Comparison of ENCODE assay signal across 10 cellular contexts in the genomic region with DNA sequence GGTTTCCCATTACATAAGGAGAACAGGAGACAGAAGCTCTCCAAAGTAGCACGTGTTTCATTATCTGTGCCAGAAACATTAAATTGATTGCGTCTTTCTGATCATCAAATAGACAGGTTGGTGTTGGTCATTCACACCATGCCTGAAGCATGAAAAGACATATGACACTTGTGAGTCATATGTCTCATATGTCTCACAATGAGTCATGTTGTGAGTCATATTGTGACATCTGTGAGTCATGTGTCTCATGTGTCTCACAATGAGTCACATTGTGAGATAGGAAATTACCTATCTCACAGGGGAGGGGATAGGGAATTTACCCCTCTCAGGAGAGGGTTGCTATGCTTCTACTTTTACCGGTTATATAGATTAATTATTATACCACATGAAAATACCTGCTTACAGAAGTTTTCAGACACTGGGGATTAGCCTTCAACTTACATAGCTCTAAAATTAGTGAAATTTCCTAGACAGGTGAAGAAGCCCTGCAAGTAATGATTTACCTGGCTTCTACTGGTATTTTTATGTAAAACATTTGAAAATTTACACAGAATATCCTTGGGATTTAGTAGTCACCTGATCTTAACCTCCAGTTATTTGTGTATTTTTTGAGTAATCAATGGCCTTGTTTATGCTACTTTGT.
DNase-seq lines count a peak whose midpoint lies in the region; ATAC-seq and TF ChIP-seq lines count a peak whose summit lies in the region.
"Had no signal": no experiment of that assay in that cellular context is flagged by ENCODE, and none has a peak within 500 bp of the region (broad histone marks: within the 10 kb centered on the region; RNA-seq: fewer than 3 reads in every experiment).

No MANE protein-coding gene starts in this region.

- no peak overlapping the region for H3K27ac Mint-ChIP-seq in activated CD4-positive, alpha-beta T cell treated with anti-CD3 and anti-CD28 coated beads for 36 hours
- no peak overlapping the region for H3K27ac Mint-ChIP-seq in progenitor cell of endocrine pancreas

- WGBS in aorta, 2 donors: 83 to 89% methylated on average over 3 of the region's 3 CpGs

- ATAC-seq in activated CD4-positive, alpha-beta T cell treated with anti-CD3 and anti-CD28 coated beads for 36 hours: peak; percentile 96
- ATAC-seq in aorta (ENCODE audit: low FRiP score): no peak

- intact Hi-C loops in activated CD4-positive, alpha-beta T cell treated with anti-CD3 and anti-CD28 coated beads for 36 hours (cut with DNase I, micrococcal nuclease): no loop called here
- intact Hi-C loops in aorta (cut with DNase I): no loop called here

- peaks cover 9% of the 10 kb centered on the region for H3K4me1 Mint-ChIP-seq in activated CD4-positive, alpha-beta T cell treated with anti-CD3 and anti-CD28 coated beads for 36 hours
- H3K4me1 Mint-ChIP-seq in progenitor cell of endocrine pancreas (ENCODE audit: low read depth): peaks cover 4% of the 10 kb centered on the region

- TF ChIP-seq CTCF in HEK293 (tag by site-specific recombination; IDR thresholded peaks at IDR 0.05): no peak
- TF ChIP-seq CTCF in fibroblast of lung (conservative IDR thresholded peaks at IDR 0.05 in 1 of 2, IDR thresholded peaks at IDR 0.05 in 1 of 2; ENCODE audit: low read depth in 1 of 2, low read length in 2 of 2): no peak
- TF ChIP-seq CTCF in progenitor cell of endocrine pancreas (IDR thresholded peaks at IDR 0.05; ENCODE audit: unreplicated experiment): no peak

- POLR2A ChIA-PET in activated CD4-positive, alpha-beta T cell treated with anti-CD3 and anti-CD28 coated beads for 36 hours (lab: Charles Lee): no interaction called here
- POLR2A ChIA-PET in HEK293 (lab: Yijun Ruan, JAX): no interaction called here

- H3K27me3 ChIP-seq in MG63 (no peaks in the 10 kb centered on the region), fibroblast of lung (ENCODE audit: control insufficient read depth, insufficient read depth, low read length) (no peaks in the 10 kb centered on the region), aorta (ENCODE audit: control insufficient read depth in 1 of 2, insufficient read depth in 2 of 2, low read length in 1 of 2) (no peaks in the 10 kb centered on the region)
- H3K27me3 ChIP-seq: BLaER1 treated with 17β-estradiol and CSF1 and Interleukin-3, amounts not matched to agents 10 nM and 100 nM; right lobe of liver had no signal

- no peak overlapping the region for H3K4me3 ChIP-seq in HEK293 (ENCODE audit: low read depth, low read length)
- no peak overlapping the region for H3K4me3 ChIP-seq in MG63
- no peak overlapping the region for H3K4me3 ChIP-seq in fibroblast of lung (replicated peaks in 1 of 4; ENCODE audit: control extremely low read depth in 1 of 4, insufficient read depth in 1 of 4, low read depth in 3 of 4, low read length in 4 of 4)
- no peak overlapping the region for H3K4me3 ChIP-seq in aorta (ENCODE audit: low read length in 2 of 2)
- H3K4me3 ChIP-seq: BLaER1 treated with 17β-estradiol and CSF1 and Interleukin-3, amounts not matched to agents 10 nM and 100 nM; right lobe of liver had no signal

- H3K27me3 Mint-ChIP-seq in activated CD4-positive, alpha-beta T cell treated with anti-CD3 and anti-CD28 coated beads for 36 hours: peaks cover 14% of the 10 kb centered on the region
- H3K27me3 Mint-ChIP-seq in progenitor cell of endocrine pancreas: no peaks in the 10 kb centered on the region

- no peaks in the 10 kb centered on the region for H3K79me2 ChIP-seq in fibroblast of lung (ENCODE audit: control insufficient read depth, insufficient read depth, low read length)

- H3K27ac ChIP-seq in HEK293 (ENCODE audit: extremely low read depth, low read depth, low read length): no peak overlapping the region
- H3K27ac ChIP-seq in fibroblast of lung (ENCODE audit: insufficient read depth, low read length): no peak overlapping the region
- no peak overlapping the region for H3K27ac ChIP-seq in aorta (ENCODE audit: low read depth in 1 of 2, low read length in 2 of 2)
- H3K27ac ChIP-seq: right lobe of liver had no signal

- H3K9ac ChIP-seq in fibroblast of lung (ENCODE audit: insufficient read depth, low read length): no peak overlapping the region
- H3K9ac ChIP-seq: BLaER1 treated with 17β-estradiol and CSF1 and Interleukin-3, amounts not matched to agents 10 nM and 100 nM had no signal

- no peaks in the 10 kb centered on the region for H3K36me3 Mint-ChIP-seq in activated CD4-positive, alpha-beta T cell treated with anti-CD3 and anti-CD28 coated beads for 36 hours (ENCODE audit: low read depth)
- H3K36me3 Mint-ChIP-seq in progenitor cell of endocrine pancreas (ENCODE audit: insufficient read depth): no peaks in the 10 kb centered on the region

- H4K20me1 ChIP-seq in fibroblast of lung (ENCODE audit: control insufficient read depth, extremely low read depth, insufficient read depth, low read length): no peaks in the 10 kb centered on the region
- H4K20me1 ChIP-seq: BLaER1 treated with 17β-estradiol and CSF1 and Interleukin-3, amounts not matched to agents 10 nM and 100 nM had no signal

- no peak overlapping the region for H3K4me3 Mint-ChIP-seq in activated CD4-positive, alpha-beta T cell treated with anti-CD3 and anti-CD28 coated beads for 36 hours
- no peak overlapping the region for H3K4me3 Mint-ChIP-seq in progenitor cell of endocrine pancreas (ENCODE audit: low read depth)

- peak; percentile 38 for DNase-seq in activated CD4-positive, alpha-beta T cell treated with anti-CD3 and anti-CD28 coated beads for 36 hours
- DNase-seq in activated CD4-positive, alpha-beta T cell treated with anti-CD3 and anti-CD28 coated beads for 4 hours: no peak
- peak; percentile 9 for DNase-seq in MG63
- DNase-seq in fibroblast of lung (ENCODE audit: low read depth in 2 of 2): peak; percentile 58 to 87
- no peak for DNase-seq in progenitor cell of endocrine pancreas (ENCODE audit: low spot score, unreplicated experiment)
- no peak for DNase-seq in aorta
- no peak for DNase-seq in NCI-H1694 treated with DMSO at 0.1 percent for 48 hours (lab: John Stamatoyannopoulos, UW)
- DNase-seq: right lobe of liver had no signal

- H3K36me3 ChIP-seq in HEK293 (ENCODE audit: control insufficient read depth in 2 of 2, insufficient read depth in 1 of 2, low read length in 2 of 2) (no peaks in the 10 kb centered on the region), MG63 (no peaks in the 10 kb centered on the region), fibroblast of lung (ENCODE audit: control insufficient read depth, insufficient read depth, low read length) (no peaks in the 10 kb centered on the region), aorta (ENCODE audit: control insufficient read depth in 1 of 2, insufficient read depth in 2 of 2, low read length in 1 of 2) (no peaks in the 10 kb centered on the region)
- H3K36me3 ChIP-seq: BLaER1 treated with 17β-estradiol and CSF1 and Interleukin-3, amounts not matched to agents 10 nM and 100 nM; right lobe of liver had no signal

- H2AFZ ChIP-seq in fibroblast of lung (ENCODE audit: low read length): no peak overlapping the region

- H3K4me2 ChIP-seq in fibroblast of lung (ENCODE audit: extremely low read depth, insufficient read depth, low read length): no peak overlapping the region

- H3K9me3 ChIP-seq in HEK293 (ENCODE audit: control insufficient read depth, insufficient read depth, low read depth, low read length) (no peaks in the 10 kb centered on the region), MG63 (no peaks in the 10 kb centered on the region), fibroblast of lung (ENCODE audit: control insufficient read depth, insufficient read depth, low read depth, low read length) (no peaks in the 10 kb centered on the region), aorta (ENCODE audit: control insufficient read depth, low read length) (no peaks in the 10 kb centered on the region)
- H3K9me3 ChIP-seq: BLaER1 treated with 17β-estradiol and CSF1 and Interleukin-3, amounts not matched to agents 10 nM and 100 nM; right lobe of liver had no signal

- H3K4me1 ChIP-seq in HEK293 (ENCODE audit: control insufficient read depth, insufficient read depth, low read length) (no peaks in the 10 kb centered on the region), fibroblast of lung (ENCODE audit: control insufficient read depth, extremely low read depth, insufficient read depth, low read length) (no peaks in the 10 kb centered on the region), aorta (ENCODE audit: control insufficient read depth in 1 of 2, insufficient read depth in 2 of 2, low read length in 2 of 2) (no peaks in the 10 kb centered on the region)
- H3K4me1 ChIP-seq: right lobe of liver had no signal

- CTCF ChIA-PET in activated CD4-positive, alpha-beta T cell treated with anti-CD3 and anti-CD28 coated beads for 36 hours (lab: Charles Lee): no interaction called here
- CTCF ChIA-PET in HEK293 (lab: Yijun Ruan, JAX): interaction anchor here (0.6 kb wide), 1 partner anchor 116 kb away, joined by 3 read pairs; no protein-coding TSS in a partner anchor

- peaks cover 3% of the 10 kb centered on the region for H3K9me3 Mint-ChIP-seq in activated CD4-positive, alpha-beta T cell treated with anti-CD3 and anti-CD28 coated beads for 36 hours (ENCODE audit: low read depth)
- no peaks in the 10 kb centered on the region for H3K9me3 Mint-ChIP-seq in progenitor cell of endocrine pancreas (ENCODE audit: low read depth)

TF ChIP-seq in HEK293, 187 proteins besides CTCF, POLR2A, EP300 and RAD21 (continues in another document):
- TF ChIP-seq ZFP69B (tag by site-specific recombination; IDR thresholded peaks at IDR 0.05) (peak; percentile 56; the same call in 1 of the 2 replicates), ZSCAN23 (tag by site-specific recombination; IDR thresholded peaks at IDR 0.05) (peak; percentile 98), ZNF202 (tag by site-specific recombination; IDR thresholded peaks at IDR 0.05; ENCODE audit: borderline replicate concordance) (no peak), ZNF76 (tag by site-specific recombination; IDR thresholded peaks at IDR 0.05; ENCODE audit: borderline replicate concordance, low read depth) (no peak), ZBTB21 (tag by site-specific recombination; IDR thresholded peaks at IDR 0.05) (peak; percentile 90), KLF7 (tag by site-specific recombination; IDR thresholded peaks at IDR 0.05; ENCODE audit: borderline replicate concordance) (no peak), ZNF548 (tag by site-specific recombination; IDR thresholded peaks at IDR 0.05) (no peak), TCF7L2 (IDR thresholded peaks at IDR 0.05; ENCODE audit: borderline replicate concordance, low read depth, low read length) (no peak), ZXDB (tag by site-specific recombination; IDR thresholded peaks at IDR 0.05) (peak; percentile 70)
- TF ChIP-seq, protein P1, sequence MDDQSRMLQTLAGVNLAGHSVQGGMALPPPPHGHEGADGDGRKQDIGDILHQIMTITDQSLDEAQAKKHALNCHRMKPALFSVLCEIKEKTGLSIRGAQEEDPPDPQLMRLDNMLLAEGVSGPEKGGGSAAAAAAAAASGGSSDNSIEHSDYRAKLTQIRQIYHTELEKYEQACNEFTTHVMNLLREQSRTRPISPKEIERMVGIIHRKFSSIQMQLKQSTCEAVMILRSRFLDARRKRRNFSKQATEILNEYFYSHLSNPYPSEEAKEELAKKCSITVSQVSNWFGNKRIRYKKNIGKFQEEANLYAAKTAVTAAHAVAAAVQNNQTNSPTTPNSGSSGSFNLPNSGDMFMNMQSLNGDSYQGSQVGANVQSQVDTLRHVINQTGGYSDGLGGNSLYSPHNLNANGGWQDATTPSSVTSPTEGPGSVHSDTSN (CRISPR knock-in tag; IDR thresholded peaks at IDR 0.05): no peak

Comparison
In these comparisons a context has a peak if more than half of its experiments do, and no peak if none do; other contexts are left out.
1. DNase-seq: peak in activated CD4-positive, alpha-beta T cell treated with anti-CD3 and anti-CD28 coated beads for 36 hours (single experiment), MG63 (single experiment) and fibroblast of lung (2 of 2); none in activated CD4-positive, alpha-beta T cell treated with anti-CD3 and anti-CD28 coated beads for 4 hours (0 of 2), progenitor cell of endocrine pancreas (single experiment), aorta (0 of 2) and NCI-H1694 treated with DMSO at 0.1 percent for 48 hours (single experiment).